In genomic region chr22:36337365-36338130, GRCh38 we compare ENCODE assay signal across 10 cellular contexts. TPM values are rescaled to one million over a fixed set of nuclear protein-coding genes. Genes with fewer than 3 reads are reported as not detected.
A peak's percentile ranks its signal among the peaks of the same experiment; 100 is the strongest.
DNase-seq lines count a peak whose midpoint lies in the region; ATAC-seq lines count a peak whose summit lies in the region.
"Had no signal": no experiment of that assay in that cellular context is flagged by ENCODE, and none has a peak within 500 bp of the region (broad histone marks: within the 10 kb centered on the region; RNA-seq: fewer than 3 reads in every experiment).

No MANE protein-coding gene starts in this region.

- peaks cover 82% of the 10 kb centered on the region for H3K36me3 ChIP-seq in thymus (ENCODE audit: control insufficient read depth, insufficient read depth)

- peaks cover 96% of the 10 kb centered on the region for H3K4me1 Mint-ChIP-seq in activated CD8-positive, alpha-beta memory T cell treated with anti-CD3 and anti-CD28 coated beads, Interleukin-2, amount 10 ng/mL, durations not matched to agents 7 days and 5 days
- peaks cover 53% of the 10 kb centered on the region for H3K4me1 Mint-ChIP-seq in memory B cell

- H3K9me3 ChIP-seq in thymus (ENCODE audit: control insufficient read depth), result no peaks in the 10 kb centered on the region

- no peaks in the 10 kb centered on the region for H3K27me3 Mint-ChIP-seq in activated CD8-positive, alpha-beta memory T cell treated with anti-CD3 and anti-CD28 coated beads, Interleukin-2, amount 10 ng/mL, durations not matched to agents 7 days and 5 days
- no peaks in the 10 kb centered on the region for H3K27me3 Mint-ChIP-seq in memory B cell

- CTCF ChIA-PET in activated CD8-positive, alpha-beta memory T cell treated with anti-CD3 and anti-CD28 coated beads, Interleukin-2, amount 10 ng/mL, durations not matched to agents 7 days and 5 days (lab: Charles Lee), result interaction anchor here (0.5 to 2.9 kb wide), 7 partner anchors 11 to 1562 kb away, joined by 3 to 9 read pairs (median 5); no protein-coding TSS in a partner anchor

- H3K4me1 ChIP-seq in thymus (ENCODE audit: control insufficient read depth, insufficient read depth, low read length), result peaks cover 24% of the 10 kb centered on the region

- ATAC-seq in activated CD8-positive, alpha-beta memory T cell treated with anti-CD3 and anti-CD28 coated beads, Interleukin-2, amount 10 ng/mL, durations not matched to agents 7 days and 5 days, result no peak
- ATAC-seq in memory B cell (ENCODE audit: low read depth) (peak; percentile 23), GM18502 (IDR thresholded peaks at IDR 0.05; ENCODE audit: poor library complexity, unreplicated experiment) (no peak), HG02885 (IDR thresholded peaks at IDR 0.05; ENCODE audit: poor library complexity, unreplicated experiment) (no peak), GM21360 (IDR thresholded peaks at IDR 0.05; ENCODE audit: unreplicated experiment) (no peak)

- H3K36me3 Mint-ChIP-seq in activated CD8-positive, alpha-beta memory T cell treated with anti-CD3 and anti-CD28 coated beads, Interleukin-2, amount 10 ng/mL, durations not matched to agents 7 days and 5 days, result peaks cover 77% of the 10 kb centered on the region
- peaks cover 36% of the 10 kb centered on the region for H3K36me3 Mint-ChIP-seq in memory B cell

- WGBS in thymus, result 70% methylated on average over 8 of the region's 8 CpGs

- H3K27me3 ChIP-seq in thymus (ENCODE audit: control insufficient read depth, insufficient read depth), result no peaks in the 10 kb centered on the region

- no peak for DNase-seq in activated CD8-positive, alpha-beta memory T cell treated with anti-CD3 and anti-CD28 coated beads, Interleukin-2, amount 10 ng/mL, durations not matched to agents 7 days and 5 days
- no peak for DNase-seq in activated CD8-positive, alpha-beta memory T cell treated with anti-CD3 and anti-CD28 coated beads for 24 hours
- no peak for DNase-seq in memory B cell (ENCODE audit: low spot score in 2 of 2)
- DNase-seq: foreskin fibroblast; stimulated activated CD4-positive, alpha-beta T cell treated with anti-CD3 and anti-CD28 coated beads, Interleukin-15, amount 100 ng/mL, for 24 hours had no signal

- H3K4me3 ChIP-seq in thymus (ENCODE audit: low read length), result no peak overlapping the region

- H3K27ac Mint-ChIP-seq in activated CD8-positive, alpha-beta memory T cell treated with anti-CD3 and anti-CD28 coated beads, Interleukin-2, amount 10 ng/mL, durations not matched to agents 7 days and 5 days, result peak overlapping the region; percentile 99
- H3K27ac Mint-ChIP-seq in memory B cell, result peak overlapping the region; percentile 87

- no peaks in the 10 kb centered on the region for H3K9me3 Mint-ChIP-seq in activated CD8-positive, alpha-beta memory T cell treated with anti-CD3 and anti-CD28 coated beads, Interleukin-2, amount 10 ng/mL, durations not matched to agents 7 days and 5 days (ENCODE audit: low read depth)
- no peaks in the 10 kb centered on the region for H3K9me3 Mint-ChIP-seq in memory B cell

- H3K27ac ChIP-seq in angular gyrus (ENCODE audit: low read depth, low read length), result peak overlapping the region; percentile 96
- peak overlapping the region; percentile 5 for H3K27ac ChIP-seq in thymus (ENCODE audit: low read depth)

- H3K4me3 Mint-ChIP-seq in activated CD8-positive, alpha-beta memory T cell treated with anti-CD3 and anti-CD28 coated beads, Interleukin-2, amount 10 ng/mL, durations not matched to agents 7 days and 5 days, result peak overlapping the region; percentile 4
- no peak overlapping the region for H3K4me3 Mint-ChIP-seq in memory B cell

RNA-seq across cellular contexts. Expression of gene MYH9, which starts 50.2 kb away (rescaled TPM):
- total RNA-seq in activated CD8-positive, alpha-beta memory T cell treated with anti-CD3 and anti-CD28 coated beads, Interleukin-2, amount 10 ng/mL, durations not matched to agents 7 days and 5 days, result 100 to 1,000 TPM; 695 to 913 TPM
- polyA plus RNA-seq in thymus, result 155 TPM
